6 cellular contexts compared by ENCODE assay signal in the genomic region with DNA sequence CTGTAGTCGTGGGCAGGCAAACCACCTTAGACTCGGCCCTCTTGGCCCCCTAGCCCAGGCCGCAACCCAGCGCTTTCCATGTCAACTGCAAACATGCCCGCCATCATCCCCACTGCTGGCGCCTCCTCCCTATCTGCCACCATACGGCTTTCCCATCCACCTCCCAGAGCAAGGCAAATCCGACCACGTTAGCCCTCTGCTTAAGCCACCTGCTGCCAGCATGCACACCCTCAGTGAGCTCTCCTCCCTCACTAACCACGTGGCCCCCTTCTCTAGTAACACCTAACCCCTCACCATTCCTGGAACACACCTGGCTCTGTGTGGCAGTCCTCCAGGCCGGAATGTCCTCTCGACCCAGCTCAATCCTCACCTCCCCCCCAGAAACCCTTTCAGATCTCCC.
DNase-seq lines count a peak whose midpoint lies in the region; ATAC-seq, FAIRE-seq and TF ChIP-seq lines count a peak whose summit lies in the region.
"Not testable (repeated sequence)": the region's sequence is repeated elsewhere in the genome, so short reads cannot be mapped to it uniquely, and the experiment has no call there.

No MANE protein-coding gene starts in this region.

- not testable (repeated sequence) for BruUV-seq in HepG2 (replicated peaks; lab: Mats Ljungman, UMichigan)

- ATAC-seq in HepG2, result not testable (repeated sequence)

- TF ChIP-seq RAD21 in HepG2 (CRISPR knock-in tag; IDR thresholded peaks at IDR 0.05), result not testable (repeated sequence)

- H3K9ac ChIP-seq in HepG2 (ENCODE audit: insufficient read depth, low read depth, low read length), result not testable (repeated sequence)

- 18% methylated on average over 6 of the region's 12 CpGs for WGBS in HepG2 (ENCODE audit: low lambda C conversion rate)
- WGBS in sigmoid colon, 2 donors, result 70 to 79% methylated on average over 8 to 10 of the region's 12 CpGs
- WGBS in spleen, 5 donors, result 71 to 81% (median 74%) methylated on average over 7 to 10 of the region's 12 CpGs

- H3K4me3 ChIP-seq in right atrium auricular region; HepG2 (replicated peaks in 1 of 3; ENCODE audit: insufficient read depth in 1 of 3, low read depth in 2 of 3, low read length in 3 of 3); sigmoid colon; spleen: not testable (repeated sequence)

- not testable (repeated sequence) for H3K27ac ChIP-seq in right atrium auricular region; HepG2 (ENCODE audit: extremely low read length, insufficient read depth, low read length); sigmoid colon; spleen

- FAIRE-seq in HepG2 (lab: Jason Lieb, UNC), result not testable (repeated sequence)

- not testable (repeated sequence) for TF ChIP-seq EP300 in HepG2 (IDR thresholded peaks at IDR 0.05; ENCODE audit: low read depth in 2 of 2, low read length in 2 of 2); HepG2 (CRISPR knock-in tag; IDR thresholded peaks at IDR 0.05; ENCODE audit: borderline replicate concordance); sigmoid colon (IDR thresholded peaks at IDR 0.05)

- POLR2A ChIA-PET in HepG2 (lab: Yijun Ruan, JAX), result not testable (repeated sequence)

- not testable (repeated sequence) for H4K20me1 ChIP-seq in HepG2 (ENCODE audit: insufficient read depth, low read length)

- CTCF ChIA-PET in HepG2 (lab: Yijun Ruan, JAX; ENCODE audit: low intra/inter-chr PET ratio, low total read pairs), result not testable (repeated sequence)

- not testable (repeated sequence) for H3K27me3 ChIP-seq in right atrium auricular region; HepG2 (ENCODE audit: control insufficient read depth in 1 of 2, insufficient read depth in 2 of 2, low read length in 2 of 2); sigmoid colon; spleen (replicated peaks in 1 of 7)

- H3K36me3 ChIP-seq in right atrium auricular region; HepG2 (replicated peaks in 1 of 2; ENCODE audit: control insufficient read depth in 1 of 2, insufficient read depth in 2 of 2, low read length in 2 of 2); sigmoid colon; spleen: not testable (repeated sequence)

- not testable (repeated sequence) for H3K4me2 ChIP-seq in HepG2 (ENCODE audit: low read depth, low read length)

- not testable (repeated sequence) for H3K9me3 ChIP-seq in right atrium auricular region; HepG2 (ENCODE audit: low read length); sigmoid colon
- H3K9me3 ChIP-seq in spleen, result peaks cover 0 to 14% (median 0%) of the 10 kb centered on the region in 8 donors

- not testable (repeated sequence) for H3K79me2 ChIP-seq in HepG2 (ENCODE audit: insufficient read depth, low read length)

- not testable (repeated sequence) for TF ChIP-seq POLR2A in HepG2 (IDR thresholded peaks at IDR 0.05; ENCODE audit: insufficient read depth in 1 of 2, low read depth in 2 of 2, low read length in 2 of 2); sigmoid colon (IDR thresholded peaks at IDR 0.05); spleen (IDR thresholded peaks at IDR 0.05)

- H2AFZ ChIP-seq in HepG2 (ENCODE audit: low read length), result not testable (repeated sequence)

- intact Hi-C loops in HepG2 (cut with micrococcal nuclease; ENCODE audit: unreplicated experiment); sigmoid colon (cut with DNase I); spleen (cut with DNase I; ENCODE audit: low total_unique reads): not testable (repeated sequence)

- in situ Hi-C loops in HepG2 (cut with HindIII; ENCODE audit: extremely low pct_ligation_motif_present, low pct_unique_long_range_greater_than_20kb), result not testable (repeated sequence)

- H3K4me1 ChIP-seq in right atrium auricular region; HepG2 (ENCODE audit: insufficient read depth, low read length); sigmoid colon; spleen: not testable (repeated sequence)

- TF ChIP-seq CTCF in right atrium auricular region (IDR thresholded peaks at IDR 0.05); HepG2 (CRISPR knock-in tag; IDR thresholded peaks at IDR 0.05); sigmoid colon (IDR thresholded peaks at IDR 0.05); spleen (IDR thresholded peaks at IDR 0.05 in 8 of 11, conservative IDR thresholded peaks at IDR 0.05 in 3 of 11): not testable (repeated sequence)

- DNase-seq in NCI-H2171 treated with DMSO at 0.1 percent for 48 hours (lab: John Stamatoyannopoulos, UW) (peak; percentile 7), right atrium auricular region (ENCODE audit: low spot score) (peak; percentile 38), mesenteric fat pad (ENCODE audit: low spot score) (peak; percentile 69), sigmoid colon (peak; percentile 4), spleen (peak; percentile 49)
- not testable (repeated sequence) for DNase-seq in HepG2 (ENCODE audit: low spot score)

TF ChIP-seq in HepG2, 621 proteins besides CTCF, POLR2A, EP300 and RAD21:
- TF ChIP-seq, protein P1, sequence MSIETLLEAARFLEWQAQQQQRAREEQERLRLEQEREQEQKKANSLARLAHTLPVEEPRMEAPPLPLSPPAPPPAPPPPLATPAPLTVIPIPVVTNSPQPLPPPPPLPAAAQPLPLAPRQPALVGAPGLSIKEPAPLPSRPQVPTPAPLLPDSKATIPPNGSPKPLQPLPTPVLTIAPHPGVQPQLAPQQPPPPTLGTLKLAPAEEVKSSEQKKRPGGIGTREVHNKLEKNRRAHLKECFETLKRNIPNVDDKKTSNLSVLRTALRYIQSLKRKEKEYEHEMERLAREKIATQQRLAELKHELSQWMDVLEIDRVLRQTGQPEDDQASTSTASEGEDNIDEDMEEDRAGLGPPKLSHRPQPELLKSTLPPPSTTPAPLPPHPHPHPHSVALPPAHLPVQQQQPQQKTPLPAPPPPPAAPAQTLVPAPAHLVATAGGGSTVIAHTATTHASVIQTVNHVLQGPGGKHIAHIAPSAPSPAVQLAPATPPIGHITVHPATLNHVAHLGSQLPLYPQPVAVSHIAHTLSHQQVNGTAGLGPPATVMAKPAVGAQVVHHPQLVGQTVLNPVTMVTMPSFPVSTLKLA (IDR thresholded peaks at IDR 0.05), result peak; percentile 51; the same call in 1 of the 2 replicates
TF ChIP-seq in HepG2: peak in this region for 1; not testable (repeated sequence) for 620.
